In the genomic region with DNA sequence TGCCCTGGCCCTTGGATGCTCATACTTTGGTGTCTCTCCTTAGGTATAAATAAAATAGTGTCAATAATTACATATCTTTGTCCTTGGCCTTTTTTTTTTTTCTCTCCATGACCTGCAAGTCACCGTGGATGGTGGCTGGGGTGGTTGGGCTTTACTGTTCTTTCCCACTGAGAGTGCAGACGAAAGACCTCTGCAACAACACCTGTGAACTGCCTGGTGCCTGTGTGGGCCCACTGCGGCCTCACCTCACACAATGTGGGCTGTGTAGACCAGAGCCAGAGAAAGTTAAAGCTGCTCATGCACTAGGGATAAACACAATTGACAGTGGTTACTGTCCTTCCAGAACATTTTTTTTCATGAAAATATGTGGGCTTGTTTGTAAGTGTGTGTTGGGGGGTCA, we compare ENCODE assay signal across 25 cellular contexts.
"Had no signal": no experiment of that assay in that cellular context is flagged by ENCODE, and none has a peak within 500 bp of the region (broad histone marks: within the 10 kb centered on the region; RNA-seq: fewer than 3 reads in every experiment).

No MANE protein-coding gene starts in this region.

- H3K4me3 Mint-ChIP-seq: activated CD4-positive, alpha-beta memory T cell treated with anti-CD3 and anti-CD28 coated beads, Interleukin-2, amount 10 ng/mL, durations not matched to agents 7 days and 5 days; activated CD4-positive, alpha-beta T cell treated with anti-CD3 and anti-CD28 coated beads, Interleukin-2, amount 10 ng/mL, durations not matched to agents 7 days and 5 days; activated naive CD4-positive, alpha-beta T cell treated with anti-CD3 and anti-CD28 coated beads, Interleukin-2, amount 10 ng/mL, durations not matched to agents 7 days and 5 days; activated naive CD8-positive, alpha-beta T cell; activated T-cell treated with anti-CD3 and anti-CD28 coated beads, Interleukin-2, amount 50 U/mL, for 4 hours; activated T-helper 17 cell treated with anti-CD3 and anti-CD28 coated beads, Interleukin-2, amount 50 U/mL, for 72 hours; T-cell; T-helper 1 cell treated with Interleukin-12 subunit alpha and Interleukin-12 subunit beta and Interleukin-4 antibody, amounts not matched to agents 30 μg/mL and 1 μg/mL, for 36 hours had no signal

- H3K27me3 ChIP-seq: colonic mucosa had no signal

- H3K27ac Mint-ChIP-seq: activated CD4-positive, alpha-beta memory T cell treated with anti-CD3 and anti-CD28 coated beads, Interleukin-2, amount 10 ng/mL, durations not matched to agents 7 days and 5 days; activated CD4-positive, alpha-beta T cell treated with anti-CD3 and anti-CD28 coated beads, Interleukin-2, amount 10 ng/mL, durations not matched to agents 7 days and 5 days; activated naive CD8-positive, alpha-beta T cell; activated T-helper 17 cell treated with anti-CD3 and anti-CD28 coated beads, Interleukin-2, amount 50 U/mL, for 72 hours; T-cell; T-helper 1 cell treated with Interleukin-12 subunit alpha and Interleukin-12 subunit beta and Interleukin-4 antibody, amounts not matched to agents 30 μg/mL and 1 μg/mL, for 36 hours had no signal

- H3K4me1 Mint-ChIP-seq: activated CD4-positive, alpha-beta memory T cell treated with anti-CD3 and anti-CD28 coated beads, Interleukin-2, amount 10 ng/mL, durations not matched to agents 7 days and 5 days; activated CD4-positive, alpha-beta T cell treated with anti-CD3 and anti-CD28 coated beads, Interleukin-2, amount 10 ng/mL, durations not matched to agents 7 days and 5 days; activated naive CD4-positive, alpha-beta T cell treated with anti-CD3 and anti-CD28 coated beads, Interleukin-2, amount 10 ng/mL, durations not matched to agents 7 days and 5 days; activated T-helper 17 cell treated with anti-CD3 and anti-CD28 coated beads, Interleukin-2, amount 50 U/mL, for 72 hours; T-cell had no signal

- H3K27me3 Mint-ChIP-seq: activated CD4-positive, alpha-beta memory T cell treated with anti-CD3 and anti-CD28 coated beads, Interleukin-2, amount 10 ng/mL, durations not matched to agents 7 days and 5 days; activated CD4-positive, alpha-beta T cell treated with anti-CD3 and anti-CD28 coated beads, Interleukin-2, amount 10 ng/mL, durations not matched to agents 7 days and 5 days; activated naive CD8-positive, alpha-beta T cell; activated T-helper 17 cell treated with anti-CD3 and anti-CD28 coated beads, Interleukin-2, amount 50 U/mL, for 72 hours; T-cell had no signal

- H3K27ac ChIP-seq: colonic mucosa, WERI-Rb-1 had no signal

- H3K36me3 Mint-ChIP-seq: activated naive CD4-positive, alpha-beta T cell treated with anti-CD3 and anti-CD28 coated beads, Interleukin-2, amount 10 ng/mL, durations not matched to agents 7 days and 5 days had no signal

- H3K4me1 ChIP-seq: colonic mucosa had no signal

- DNase-seq: activated CD4-positive, alpha-beta memory T cell treated with anti-CD3 and anti-CD28 coated beads, Interleukin-2, amount 10 ng/mL, durations not matched to agents 7 days and 5 days; activated CD4-positive, alpha-beta T cell treated with anti-CD3 and anti-CD28 coated beads for 4 hours; activated CD4-positive, alpha-beta T cell treated with anti-CD3 and anti-CD28 coated beads, Interleukin-2, amount 10 ng/mL, durations not matched to agents 7 days and 5 days; activated CD4-positive, alpha-beta T cell treated with anti-CD3 and anti-CD28 coated beads, Interleukin-2, amount 50 U/mL, for 4 hours; activated CD4-positive, CD25-positive, alpha-beta regulatory T cell; activated CD4-positive, CD25-positive, alpha-beta regulatory T cell treated with anti-CD3 and anti-CD28 coated beads, Interleukin-2, amount 50 U/mL, for 72 hours; activated CD8-positive, alpha-beta memory T cell treated with anti-CD3 and anti-CD28 coated beads for 24 hours; activated effector memory CD4-positive, alpha-beta T cell treated with Interleukin-2 at 50 U/mL for 16 hours; activated naive CD4-positive, alpha-beta T cell treated with anti-CD3 and anti-CD28 coated beads, Interleukin-2, amount 10 ng/mL, durations not matched to agents 7 days and 5 days; activated T-cell treated with anti-CD3 and anti-CD28 coated beads, Interleukin-2, amount 50 U/mL, for 4 hours; amniotic stem cell; anterior cingulate cortex; caudate nucleus; colonic mucosa; effector CD8-positive, alpha-beta T cell; foreskin fibroblast; head of caudate nucleus; SW 1271; T-cell; T-helper 9 cell; WERI-Rb-1 had no signal

- H3K9me3 Mint-ChIP-seq: activated CD4-positive, alpha-beta memory T cell treated with anti-CD3 and anti-CD28 coated beads, Interleukin-2, amount 10 ng/mL, durations not matched to agents 7 days and 5 days; activated CD4-positive, alpha-beta T cell treated with anti-CD3 and anti-CD28 coated beads, Interleukin-2, amount 10 ng/mL, durations not matched to agents 7 days and 5 days; activated naive CD4-positive, alpha-beta T cell treated with anti-CD3 and anti-CD28 coated beads, Interleukin-2, amount 10 ng/mL, durations not matched to agents 7 days and 5 days; activated T-cell treated with anti-CD3 and anti-CD28 coated beads, Interleukin-2, amount 50 U/mL, for 4 hours; activated T-helper 17 cell treated with anti-CD3 and anti-CD28 coated beads, Interleukin-2, amount 50 U/mL, for 72 hours; T-cell; T-helper 1 cell treated with Interleukin-12 subunit alpha and Interleukin-12 subunit beta and Interleukin-4 antibody, amounts not matched to agents 30 μg/mL and 1 μg/mL, for 36 hours had no signal

- ATAC-seq: activated T-cell treated with anti-CD3 and anti-CD28 coated beads, Interleukin-2, amount 50 U/mL, for 4 hours; activated T-helper 17 cell treated with anti-CD3 and anti-CD28 coated beads, Interleukin-2, amount 50 U/mL, for 72 hours; esophagus mucosa; T-cell had no signal

- H3K4me3 ChIP-seq: colonic mucosa had no signal

- H3K36me3 ChIP-seq: colonic mucosa, WERI-Rb-1 had no signal
